ENCODE assay signal across 13 cellular contexts in the genomic region with DNA sequence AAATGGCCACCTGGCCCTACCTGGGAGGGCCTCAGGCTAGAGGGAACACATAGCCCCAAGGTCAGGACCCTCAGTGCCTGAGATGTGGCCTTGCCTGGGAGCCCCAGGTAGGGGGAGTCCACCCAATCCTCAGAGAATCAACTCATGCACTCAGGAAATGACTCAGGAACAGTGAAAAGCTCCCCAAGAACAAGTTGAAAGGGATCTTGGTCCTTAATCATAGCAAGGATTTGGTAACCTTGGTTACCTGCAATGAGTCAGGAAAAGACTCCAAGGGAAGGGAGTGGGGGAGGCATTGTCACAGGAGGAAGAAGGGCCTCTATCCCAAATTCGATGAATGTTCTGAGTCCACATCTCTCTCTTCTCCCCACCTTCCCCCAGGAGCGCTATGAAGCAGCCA. TPM values are rescaled to one million over a fixed set of nuclear protein-coding genes. Genes with fewer than 3 reads are reported as not detected.
DNase-seq lines count a peak whose midpoint lies in the region; ATAC-seq and TF ChIP-seq lines count a peak whose summit lies in the region.
"Had no signal": no experiment of that assay in that cellular context is flagged by ENCODE, and none has a peak within 500 bp of the region (broad histone marks: within the 10 kb centered on the region; RNA-seq: fewer than 3 reads in every experiment).

No MANE protein-coding gene starts in this region.

- no peak overlapping the region for H3K4me3 Mint-ChIP-seq in CD4-positive, alpha-beta T cell
- no peak overlapping the region for H3K4me3 Mint-ChIP-seq in osteocyte (ENCODE audit: unreplicated experiment)
- H3K4me3 Mint-ChIP-seq: central memory CD8-positive, alpha-beta T cell; nephron had no signal

- peak overlapping the region; percentile 51 for H3K27ac Mint-ChIP-seq in CD4-positive, alpha-beta T cell
- H3K27ac Mint-ChIP-seq in osteocyte (ENCODE audit: unreplicated experiment) = peak overlapping the region; percentile 41
- H3K27ac Mint-ChIP-seq: nephron had no signal

- H3K4me3 ChIP-seq in effector memory CD4-positive, alpha-beta T cell (ENCODE audit: insufficient read depth, low read depth, low read length, poor library complexity, severe bottlenecking) = no peak overlapping the region

- no peaks in the 10 kb centered on the region for H3K9me3 ChIP-seq in CD4-positive, alpha-beta T cell (ENCODE audit: control insufficient read depth, low read length)
- no peaks in the 10 kb centered on the region for H3K9me3 ChIP-seq in effector memory CD4-positive, alpha-beta T cell (ENCODE audit: control insufficient read depth, low read length)

- H3K27me3 ChIP-seq in CD4-positive, alpha-beta T cell (ENCODE audit: control insufficient read depth, insufficient read depth, low read length) = no peaks in the 10 kb centered on the region
- no peaks in the 10 kb centered on the region for H3K27me3 ChIP-seq in effector memory CD4-positive, alpha-beta T cell (replicated peaks; ENCODE audit: control insufficient read depth, insufficient read depth, low read length, poor library complexity, severe bottlenecking)

- CTCF ChIA-PET in CD4-positive, alpha-beta T cell (lab: Charles Lee) = interaction anchor here (1.2 kb wide), 1 partner anchor 15 kb away, joined by 4 read pairs; no protein-coding TSS in a partner anchor

- ATAC-seq in CD4-positive, alpha-beta T cell (ENCODE audit: poor library complexity) = no peak
- no peak for ATAC-seq in HG03520 (IDR thresholded peaks at IDR 0.05; ENCODE audit: unreplicated experiment)

- no peaks in the 10 kb centered on the region for H3K4me1 ChIP-seq in effector memory CD4-positive, alpha-beta T cell (ENCODE audit: control insufficient read depth, insufficient read depth, low read length, poor library complexity, severe bottlenecking)

- POLR2A ChIA-PET in CD4-positive, alpha-beta T cell (lab: Charles Lee) = interaction anchor here (2.2 kb wide), 1 partner anchor 11 kb away, joined by 12 read pairs; no protein-coding TSS in a partner anchor

- DNase-seq in CD4-positive, alpha-beta T cell = no peak
- peak; percentile 97 for DNase-seq in M059J (ENCODE audit: low read depth)
- peak; percentile 83 for DNase-seq in dermis blood vessel endothelial cell
- DNase-seq in osteocyte (ENCODE audit: extremely low spot score, unreplicated experiment) = no peak
- DNase-seq in effector memory CD4-positive, alpha-beta T cell = no peak
- DNase-seq in NCI-H1105 treated with DMSO at 0.1 percent for 48 hours (lab: John Stamatoyannopoulos, UW) = no peak
- no peak for DNase-seq in NCI-H1092 (lab: John Stamatoyannopoulos, UW)
- DNase-seq: DND-41, NCI-H2029, SIG-M5 had no signal

- no peaks in the 10 kb centered on the region for H3K27me3 Mint-ChIP-seq in CD4-positive, alpha-beta T cell
- H3K27me3 Mint-ChIP-seq in osteocyte (ENCODE audit: unreplicated experiment) = no peaks in the 10 kb centered on the region
- H3K27me3 Mint-ChIP-seq: central memory CD8-positive, alpha-beta T cell had no signal

- peaks cover 80% of the 10 kb centered on the region for H3K36me3 Mint-ChIP-seq in CD4-positive, alpha-beta T cell (ENCODE audit: low read depth)
- H3K36me3 Mint-ChIP-seq in osteocyte (ENCODE audit: unreplicated experiment) = peaks cover 29% of the 10 kb centered on the region

- peaks cover 24% of the 10 kb centered on the region for H3K4me1 Mint-ChIP-seq in CD4-positive, alpha-beta T cell (ENCODE audit: low read depth)
- peaks cover 3% of the 10 kb centered on the region for H3K4me1 Mint-ChIP-seq in osteocyte (ENCODE audit: unreplicated experiment)

- no peak for TF ChIP-seq CTCF in CD4-positive, alpha-beta T cell (IDR thresholded peaks at IDR 0.05)
- no peak for TF ChIP-seq CTCF in osteocyte (IDR thresholded peaks at IDR 0.05)

- peaks cover 75% of the 10 kb centered on the region for H3K36me3 ChIP-seq in effector memory CD4-positive, alpha-beta T cell (ENCODE audit: control insufficient read depth, insufficient read depth, low read length)

- H3K9me3 Mint-ChIP-seq in CD4-positive, alpha-beta T cell = no peaks in the 10 kb centered on the region
- H3K9me3 Mint-ChIP-seq in osteocyte (ENCODE audit: unreplicated experiment) = no peaks in the 10 kb centered on the region
- H3K9me3 Mint-ChIP-seq: central memory CD8-positive, alpha-beta T cell; nephron had no signal

- no peak overlapping the region for H3K27ac ChIP-seq in CD4-positive, alpha-beta T cell (ENCODE audit: low read depth, low read length)
- no peak overlapping the region for H3K27ac ChIP-seq in effector memory CD4-positive, alpha-beta T cell (ENCODE audit: insufficient read depth, low read length, poor library complexity, severe bottlenecking)

- intact Hi-C loops in CD4-positive, alpha-beta T cell (cut with DNase I, micrococcal nuclease) = no loop called here

RNA-seq across cellular contexts. Expression of gene MAP7D1, which starts 17.0 kb away (rescaled TPM):
- 100 to 1,000 TPM; 156 to 163 TPM for total RNA-seq in CD4-positive, alpha-beta T cell
- 176 and 265 TPM in 2 replicates for total RNA-seq in M059J (2014; rRNA removed; shearing (Covaris generic))
- 77.9 and 106 TPM in 2 replicates for total RNA-seq in dermis blood vessel endothelial cell
- 157 and 163 TPM in 2 replicates for total RNA-seq in osteocyte

RNA-seq across cellular contexts. Expression of gene TRAPPC3, which starts 23.7 kb away (rescaled TPM):
- total RNA-seq in CD4-positive, alpha-beta T cell = 10 to 100 TPM; 18.4 to 21.3 TPM
- total RNA-seq in M059J (2014; rRNA removed; shearing (Covaris generic)) = 132 and 147 TPM in 2 replicates
- 77.8 and 117 TPM in 2 replicates for total RNA-seq in dermis blood vessel endothelial cell
- total RNA-seq in osteocyte = 68.9 and 72.4 TPM in 2 replicates

RNA-seq across cellular contexts. Expression of gene COL8A2, which starts 48.0 kb away (rescaled TPM):
- total RNA-seq in CD4-positive, alpha-beta T cell = under 1 TPM; 0.05 to 0.06 TPM
- total RNA-seq in M059J (2014; rRNA removed; shearing (Covaris generic)) = 1.7 and 2.2 TPM in 2 replicates
- total RNA-seq in dermis blood vessel endothelial cell (3.0 and 3.2 TPM in 2 replicates), osteocyte (8.2 and 10.1 TPM in 2 replicates)

RNA-seq across cellular contexts. Expression of gene THRAP3, which starts 51.3 kb away (rescaled TPM):
- 10 to 100 TPM; 68.7 to 76.1 TPM for total RNA-seq in CD4-positive, alpha-beta T cell
- 67.3 and 67.4 TPM in 2 replicates for total RNA-seq in M059J (2014; rRNA removed; shearing (Covaris generic))
- total RNA-seq in dermis blood vessel endothelial cell = 96.0 and 151 TPM in 2 replicates
- total RNA-seq in osteocyte = 117 and 118 TPM in 2 replicates

Comparison
In these comparisons a context has a peak if more than half of its experiments do, and no peak if none do; other contexts are left out.
1. DNase-seq: peak in M059J (single experiment) and dermis blood vessel endothelial cell (single experiment); none in CD4-positive, alpha-beta T cell (0 of 10), osteocyte (single experiment), effector memory CD4-positive, alpha-beta T cell (0 of 3), NCI-H1105 treated with DMSO at 0.1 percent for 48 hours (single experiment) and NCI-H1092 (single experiment).